In the genomic region with DNA sequence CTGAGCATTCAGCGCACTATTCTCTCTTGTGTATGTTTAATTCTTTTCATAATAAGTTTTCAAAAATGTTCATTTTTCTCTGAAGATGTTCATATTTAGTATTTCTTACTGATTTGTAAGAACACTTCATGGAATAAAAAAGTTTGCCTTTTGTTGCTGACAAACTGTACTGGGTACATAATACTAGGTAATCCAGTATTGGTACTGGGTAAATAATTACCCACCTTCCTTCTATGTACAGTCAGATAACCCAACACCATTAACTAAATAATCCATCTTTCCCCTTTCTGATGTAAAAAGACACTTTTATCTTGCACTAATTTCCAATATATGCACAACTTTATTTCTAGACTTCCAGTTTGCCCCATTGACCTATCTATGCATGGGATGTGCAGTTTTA, we compare ENCODE assay signal across 22 cellular contexts. TPM values are rescaled to one million over a fixed set of nuclear protein-coding genes. Genes with fewer than 3 reads are reported as not detected.
DNase-seq lines count a peak whose midpoint lies in the region; ATAC-seq, FAIRE-seq and TF ChIP-seq lines count a peak whose summit lies in the region.
"Had no signal": no experiment of that assay in that cellular context is flagged by ENCODE, and none has a peak within 500 bp of the region (broad histone marks: within the 10 kb centered on the region; RNA-seq: fewer than 3 reads in every experiment).

No MANE protein-coding gene starts in this region.

- no peak overlapping the region for H3K9ac ChIP-seq in DND-41 (ENCODE audit: low read depth, low read length)
- H3K9ac ChIP-seq in HepG2 (ENCODE audit: insufficient read depth, low read depth, low read length): no peak overlapping the region

- BruUV-seq in HepG2 (replicated peaks; lab: Mats Ljungman, UMichigan): no TSS peak

- H3K79me2 ChIP-seq in DND-41 (ENCODE audit: insufficient read depth, low read length) (no peaks in the 10 kb centered on the region), HepG2 (ENCODE audit: insufficient read depth, low read length) (peaks cover 20% of the 10 kb centered on the region)

- no peak overlapping the region for H2AFZ ChIP-seq in DND-41 (ENCODE audit: low read depth, low read length)
- H2AFZ ChIP-seq in HepG2 (ENCODE audit: low read length): no peak overlapping the region
- H2AFZ ChIP-seq: GM23338 had no signal

- H3K4me1 Mint-ChIP-seq in progenitor cell of endocrine pancreas (ENCODE audit: low read depth): peaks cover 52% of the 10 kb centered on the region

- no peak for TF ChIP-seq RAD21 in HepG2 (CRISPR knock-in tag; IDR thresholded peaks at IDR 0.05)

- H3K4me1 ChIP-seq in DND-41 (ENCODE audit: insufficient read depth, low read length): peaks cover 71% of the 10 kb centered on the region
- H3K4me1 ChIP-seq in HepG2 (ENCODE audit: insufficient read depth, low read length): peaks cover 4% of the 10 kb centered on the region; the same call in 1 of the 2 replicates

- no peak overlapping the region for H3K4me3 Mint-ChIP-seq in progenitor cell of endocrine pancreas (ENCODE audit: low read depth)
- H3K4me3 Mint-ChIP-seq: CD4-positive, alpha-beta T cell; GM23338 had no signal

- peak overlapping the region; percentile 31 for H3K27ac Mint-ChIP-seq in progenitor cell of endocrine pancreas
- H3K27ac Mint-ChIP-seq: CD4-positive, alpha-beta T cell; GM23338 had no signal

- CTCF ChIA-PET in HepG2 (lab: Yijun Ruan, JAX; ENCODE audit: low intra/inter-chr PET ratio, low total read pairs): no interaction called here

- DNase-seq in DND-41 (no peak), WERI-Rb-1 (no peak), HepG2 (ENCODE audit: low spot score) (no peak), progenitor cell of endocrine pancreas (ENCODE audit: low spot score, unreplicated experiment) (no peak), T-helper 9 cell (no peak)
- DNase-seq: AML-193; Caco-2; CD4-positive, alpha-beta T cell; GDM1; HCEC 1CT; IMR-90 had no signal

- H3K27me3 ChIP-seq in DND-41 (ENCODE audit: insufficient read depth, low read length, poor library complexity): no peaks in the 10 kb centered on the region
- no peaks in the 10 kb centered on the region for H3K27me3 ChIP-seq in WERI-Rb-1 (ENCODE audit: insufficient read depth, low read depth, severe bottlenecking)
- H3K27me3 ChIP-seq in HepG2 (ENCODE audit: control insufficient read depth in 1 of 2, insufficient read depth in 2 of 2, low read length in 2 of 2): no peaks in the 10 kb centered on the region

- peak overlapping the region; percentile 12; the same call in 1 of the 2 replicates for H3K27ac ChIP-seq in DND-41 (ENCODE audit: low read length)
- peak overlapping the region; percentile 85 for H3K27ac ChIP-seq in WERI-Rb-1
- no peak overlapping the region for H3K27ac ChIP-seq in HepG2 (ENCODE audit: extremely low read length, insufficient read depth, low read length)
- H3K27ac ChIP-seq: C4-2B, HL-60 had no signal

- H3K4me3 ChIP-seq in DND-41 (ENCODE audit: low read depth in 1 of 2, low read length in 2 of 2) (no peak overlapping the region), WERI-Rb-1 (ENCODE audit: low read depth, low read length) (no peak overlapping the region), HepG2 (replicated peaks in 1 of 3; ENCODE audit: insufficient read depth in 1 of 3, low read depth in 2 of 3, low read length in 3 of 3) (no peak overlapping the region)
- H3K4me3 ChIP-seq: GM23338, K562 had no signal

- H3K27me3 Mint-ChIP-seq in progenitor cell of endocrine pancreas: no peaks in the 10 kb centered on the region
- H3K27me3 Mint-ChIP-seq: CD4-positive, alpha-beta T cell had no signal

- 86% methylated on average over 1 of the region's 1 CpG for WGBS in HepG2 (ENCODE audit: low lambda C conversion rate)

- 0 out of 2 replicates have a peak overlapping the region, but pooled peaks have one; percentile 15 for H3K4me2 ChIP-seq in DND-41 (ENCODE audit: insufficient read depth, low read length)
- no peak overlapping the region for H3K4me2 ChIP-seq in HepG2 (ENCODE audit: low read depth, low read length)
- H3K4me2 ChIP-seq: GM23338 had no signal

- ATAC-seq in DND-41 (ENCODE audit: insufficient read depth, low read depth) (no peak), HepG2 (peak; percentile 43; the same call in 1 of the 3 replicates), GM21825 (IDR thresholded peaks at IDR 0.05; ENCODE audit: unreplicated experiment) (no peak), SK-N-SH treated with all-trans-retinoic acid at 6 μM for 48 hours (no peak)
- ATAC-seq: GM23338, K562 had no signal

- H3K9me3 ChIP-seq in DND-41 (ENCODE audit: insufficient read depth, low read length, severe bottlenecking): no peaks in the 10 kb centered on the region
- no peaks in the 10 kb centered on the region for H3K9me3 ChIP-seq in WERI-Rb-1 (ENCODE audit: severe bottlenecking)
- no peaks in the 10 kb centered on the region for H3K9me3 ChIP-seq in HepG2 (ENCODE audit: low read length)
- H3K9me3 ChIP-seq: Caco-2 had no signal

- peaks cover 13% of the 10 kb centered on the region for H3K36me3 Mint-ChIP-seq in progenitor cell of endocrine pancreas (ENCODE audit: insufficient read depth)

- TF ChIP-seq EP300 in HepG2 (IDR thresholded peaks at IDR 0.05; ENCODE audit: low read depth in 2 of 2, low read length in 2 of 2): no peak
- no peak for TF ChIP-seq EP300 in HepG2 (CRISPR knock-in tag; IDR thresholded peaks at IDR 0.05; ENCODE audit: borderline replicate concordance)

- TF ChIP-seq CTCF in DND-41 (IDR thresholded peaks at IDR 0.05; ENCODE audit: borderline replicate concordance, extremely low read depth, low read length, poor library complexity, severe bottlenecking): no peak
- no peak for TF ChIP-seq CTCF in WERI-Rb-1 (IDR thresholded peaks at IDR 0.05; ENCODE audit: low read depth, low read length)
- no peak for TF ChIP-seq CTCF in HepG2 (CRISPR knock-in tag; IDR thresholded peaks at IDR 0.05)
- TF ChIP-seq CTCF in progenitor cell of endocrine pancreas (IDR thresholded peaks at IDR 0.05; ENCODE audit: unreplicated experiment): no peak

- in situ Hi-C loops in HepG2 (cut with HindIII; ENCODE audit: extremely low pct_ligation_motif_present, low pct_unique_long_range_greater_than_20kb): no loop called here

- no peaks in the 10 kb centered on the region for H3K9me3 Mint-ChIP-seq in progenitor cell of endocrine pancreas (ENCODE audit: low read depth)
- H3K9me3 Mint-ChIP-seq: CD4-positive, alpha-beta T cell; GM23338 had no signal

- FAIRE-seq in HepG2 (lab: Jason Lieb, UNC): no peak
- FAIRE-seq: A204.1, D721Med, GM12892, GM18507, H54, K562 had no signal

- no peak for TF ChIP-seq POLR2A in HepG2 (IDR thresholded peaks at IDR 0.05; ENCODE audit: insufficient read depth in 1 of 2, low read depth in 2 of 2, low read length in 2 of 2)

- H3K36me3 ChIP-seq in DND-41 (ENCODE audit: insufficient read depth, low read length) (no peaks in the 10 kb centered on the region), WERI-Rb-1 (peaks cover 40% of the 10 kb centered on the region), HepG2 (replicated peaks in 1 of 2; ENCODE audit: control insufficient read depth in 1 of 2, insufficient read depth in 2 of 2, low read length in 2 of 2) (no peaks in the 10 kb centered on the region)

- POLR2A ChIA-PET in HepG2 (lab: Yijun Ruan, JAX): no interaction called here

- no peaks in the 10 kb centered on the region for H4K20me1 ChIP-seq in DND-41 (ENCODE audit: insufficient read depth, low read length)
- H4K20me1 ChIP-seq in HepG2 (ENCODE audit: insufficient read depth, low read length): peaks cover 17% of the 10 kb centered on the region

- intact Hi-C loops in HepG2 (cut with micrococcal nuclease; ENCODE audit: unreplicated experiment): no loop called here

TF ChIP-seq in HepG2, 621 proteins besides CTCF, POLR2A, EP300 and RAD21 (continues in another document):
- no peak for TF ChIP-seq ZBTB7B (CRISPR knock-in tag; IDR thresholded peaks at IDR 0.05)
- TF ChIP-seq KLF6 (CRISPR knock-in tag; IDR thresholded peaks at IDR 0.05): no peak
- no peak for TF ChIP-seq CEBPB (IDR thresholded peaks at IDR 0.05; ENCODE audit: borderline replicate concordance, low read depth, low read length)

TF ChIP-seq in SK-N-SH treated with all-trans-retinoic acid at 6 μM for 48 hours, 23 proteins besides CTCF, POLR2A, EP300 and RAD21 (continues in another document):
- no peak for TF ChIP-seq TOX (CRISPR knock-in tag; IDR thresholded peaks at IDR 0.05; ENCODE audit: borderline replicate concordance)
- no peak for TF ChIP-seq ZNF565 (CRISPR knock-in tag; conservative IDR thresholded peaks at IDR 0.05; ENCODE audit: low read depth)
- TF ChIP-seq ZFP30 (CRISPR knock-in tag; IDR thresholded peaks at IDR 0.05): no peak

RNA-seq across cellular contexts. Expression of a gene that starts 23.9 kb away (rescaled TPM):
- total RNA-seq in HepG2 (2016; rRNA removed; fragmentation: Illumina TruSeq; extraction: Trizol) (33.6 and 70.6 TPM in 2 replicates), progenitor cell of endocrine pancreas (611 and 631 TPM in 2 replicates)
- total RNA-seq in HepG2 (2016; cell fraction: cytosol; rRNA removed; fragmentation: Illumina TruSeq; extraction: Trizol; ENCODE audit: low read depth): 4.5 and 4.6 TPM in 2 replicates
- 27.5 and 74.9 TPM in 2 replicates for total RNA-seq in HepG2 (2016; cell fraction: insoluble cytoplasmic fraction; rRNA removed; fragmentation: Illumina TruSeq; extraction: Trizol)
- 9.0 and 10.2 TPM in 2 replicates for total RNA-seq in HepG2 (2016; cell fraction: membrane; rRNA removed; fragmentation: Illumina TruSeq; extraction: Trizol)
- 82.2 and 98.5 TPM in 2 replicates for total RNA-seq in HepG2 (2016; cell fraction: nucleus; rRNA removed; fragmentation: Illumina TruSeq; extraction: Trizol)
- 262 and 315 TPM in 2 replicates for polyA plus RNA-seq in HepG2 (2011; rRNA removed)
- polyA plus RNA-seq in HepG2 (2011; cell fraction: cytosol; rRNA removed): 227 and 358 TPM in 2 replicates
- polyA plus RNA-seq in HepG2 (2011; cell fraction: nucleus; rRNA removed): 144 and 194 TPM in 2 replicates
- polyA plus RNA-seq in HepG2 (2012): 183 and 345 TPM in 2 replicates
- polyA plus RNA-seq in HepG2 (2016; cell fraction: cytosol; fragmentation: Illumina TruSeq; extraction: Trizol; ENCODE audit: low read depth): 4.5 and 4.7 TPM in 2 replicates
- polyA plus RNA-seq in HepG2 (2016; cell fraction: insoluble cytoplasmic fraction; fragmentation: Illumina TruSeq; extraction: Trizol; ENCODE audit: low read depth): 41.3 and 45.6 TPM in 2 replicates
- polyA plus RNA-seq in HepG2 (2016; cell fraction: membrane; fragmentation: Illumina TruSeq; extraction: Trizol; ENCODE audit: low read depth): 6.6 and 9.0 TPM in 2 replicates
- polyA plus RNA-seq in HepG2 (2016; cell fraction: nucleus; fragmentation: Illumina TruSeq; extraction: Trizol; ENCODE audit: insufficient read depth, low read depth): 116 and 117 TPM in 2 replicates
- polyA minus RNA-seq in HepG2 (2011; rRNA and poly(A)+ RNA removed; ENCODE audit: low replicate concordance): 307 and 343 TPM in 2 replicates
- 128 and 205 TPM in 2 replicates for polyA minus RNA-seq in HepG2 (2011; cell fraction: cytosol; rRNA and poly(A)+ RNA removed)
- polyA minus RNA-seq in HepG2 (2011; cell fraction: nucleus; rRNA and poly(A)+ RNA removed): 217 and 256 TPM in 2 replicates
